Comparison of ENCODE assay signal across 9 cellular contexts in the genomic region with DNA sequence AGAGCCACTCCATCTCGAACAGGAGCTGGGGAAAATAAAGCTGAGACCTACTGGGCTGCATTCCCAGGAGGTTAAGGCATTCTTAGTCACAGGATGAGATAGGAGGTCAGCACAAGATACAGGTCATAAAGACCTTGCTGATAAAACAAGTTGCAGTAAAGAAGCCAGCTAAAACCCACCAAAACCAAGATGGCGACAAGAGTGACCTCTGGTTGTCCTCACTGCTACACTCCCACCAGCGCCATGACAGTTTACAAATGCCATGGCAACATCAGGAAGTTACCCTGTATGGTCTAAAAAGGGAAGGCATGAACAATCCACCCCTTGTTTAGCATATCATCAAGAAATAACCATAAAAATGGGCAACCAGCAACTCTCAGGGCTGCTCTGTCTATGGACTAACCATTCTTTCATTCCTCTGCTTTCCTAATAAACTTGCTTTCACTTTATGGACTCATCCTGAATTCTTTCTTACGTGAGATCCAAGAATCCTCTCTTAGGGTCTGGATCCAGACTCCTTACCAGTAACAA. TPM values are rescaled to one million over a fixed set of nuclear protein-coding genes. Genes with fewer than 3 reads are reported as not detected.
DNase-seq lines count a peak whose midpoint lies in the region; ATAC-seq, FAIRE-seq and TF ChIP-seq lines count a peak whose summit lies in the region.
"Not testable (repeated sequence)": the region's sequence is repeated elsewhere in the genome, so short reads cannot be mapped to it uniquely, and the experiment has no call there.
"Had no signal": no experiment of that assay in that cellular context is flagged by ENCODE, and none has a peak within 500 bp of the region (broad histone marks: within the 10 kb centered on the region; RNA-seq: fewer than 3 reads in every experiment).

No MANE protein-coding gene starts in this region.

- intact Hi-C loops in Caco-2 (cut with micrococcal nuclease; ENCODE audit: unreplicated experiment); posterior vena cava (cut with DNase I): not testable (repeated sequence)

- H3K27me3 ChIP-seq in Caco-2 (replicated peaks; ENCODE audit: control insufficient read depth, insufficient read depth, low read length); H9 (ENCODE audit: insufficient read depth, low read length); H1 (replicated peaks in 1 of 4; ENCODE audit: control insufficient read depth in 3 of 4, extremely low read depth in 1 of 4, insufficient read depth in 3 of 4, low read length in 3 of 4): not testable (repeated sequence)

- H3K9me3 Mint-ChIP-seq in Caco-2 (ENCODE audit: unreplicated experiment) = not testable (repeated sequence)
- peaks cover 17 to 22% of the 10 kb centered on the region in 2 experiments for H3K9me3 Mint-ChIP-seq in H9
- peaks cover 25% of the 10 kb centered on the region for H3K9me3 Mint-ChIP-seq in WTC11

- H3K27me3 Mint-ChIP-seq in Caco-2 (ENCODE audit: insufficient read depth, unreplicated experiment); H9 (ENCODE audit: low read depth); WTC11 (ENCODE audit: low read depth): not testable (repeated sequence)

- H3K36me3 Mint-ChIP-seq in Caco-2 (ENCODE audit: insufficient read depth, unreplicated experiment) (peaks cover 52% of the 10 kb centered on the region), H9 (ENCODE audit: insufficient read depth in 1 of 3, low read depth in 3 of 3) (peaks cover 51 to 56% (median 53%) of the 10 kb centered on the region in 3 experiments), WTC11 (peaks cover 56% of the 10 kb centered on the region)

- not testable (repeated sequence) for H4K91ac ChIP-seq in H9 (ENCODE audit: insufficient read length, low read depth, low read length); H1 (replicated peaks; ENCODE audit: insufficient read length, low read length)

- not testable (repeated sequence) for H3K27ac ChIP-seq in H9 (ENCODE audit: insufficient read length, low read depth, low read length); H1 (ENCODE audit: low read depth, low read length)

- not testable (repeated sequence) for H3K4me1 ChIP-seq in Caco-2; H9 (ENCODE audit: insufficient read depth, low read length); H1 (replicated peaks in 1 of 4; ENCODE audit: control insufficient read depth in 3 of 4, insufficient read depth in 4 of 4, low read length in 3 of 4)

- not testable (repeated sequence) for H3K9ac ChIP-seq in H9 (ENCODE audit: extremely low read depth, insufficient read length, low read length); H1 (replicated peaks in 1 of 4; ENCODE audit: extremely low read depth in 1 of 4, low read depth in 3 of 4, low read length in 3 of 4)

- not testable (repeated sequence) for H3K23me2 ChIP-seq in H9 (ENCODE audit: insufficient read length, low read depth, low read length, poor library complexity, severe bottlenecking); H1 (ENCODE audit: low read depth, low read length)

- CTCF ChIA-PET in Caco-2 (lab: Charles Lee) = interaction anchor here (1.2 kb wide), 1 partner anchor 188 kb away, joined by 3 read pairs; no protein-coding TSS in a partner anchor
- CTCF ChIA-PET in WTC11 (lab: Charles Lee) = not testable (repeated sequence)
- CTCF ChIA-PET in H1 (lab: Charles Lee; ENCODE audit: partially characterized antibody) = interaction anchor here (1.1 kb wide), 1 partner anchor 139 kb away, joined by 4 read pairs; no protein-coding TSS in a partner anchor

- FAIRE-seq in H1 (lab: Jason Lieb, UNC) = not testable (repeated sequence)

- not testable (repeated sequence) for H4K8ac ChIP-seq in H9 (replicated peaks; ENCODE audit: insufficient read length, low read depth, low read length); H1 (ENCODE audit: extremely low read depth, insufficient read depth, low read length)

- BruUV-seq in Caco-2 (replicated peaks; lab: Mats Ljungman, UMichigan) = not testable (repeated sequence)

- H3K36me3 ChIP-seq in Caco-2 (ENCODE audit: control insufficient read depth, insufficient read depth, low read length) = not testable (repeated sequence)
- peaks cover 18 to 41% (median 30%) of the 10 kb centered on the region in 4 experiments for H3K36me3 ChIP-seq in H1 (ENCODE audit: control insufficient read depth in 2 of 4, insufficient read depth in 4 of 4, low read length in 3 of 4)

- not testable (repeated sequence) for H3K18ac ChIP-seq in H9 (ENCODE audit: insufficient read length, low read depth, low read length); H1 (ENCODE audit: extremely low read depth, low read length)

- not testable (repeated sequence) for H2BK12ac ChIP-seq in H9 (ENCODE audit: insufficient read length, low read depth, low read length); H1 (ENCODE audit: low read depth, low read length)

- H3K4ac ChIP-seq in H9 (ENCODE audit: low read depth, low read length); H1 (replicated peaks; ENCODE audit: insufficient read length, low read depth, low read length): not testable (repeated sequence)

- not testable (repeated sequence) for H2BK120ac ChIP-seq in H9 (ENCODE audit: low read depth, low read length, poor library complexity, severe bottlenecking); H1 (replicated peaks; ENCODE audit: low read depth, low read length)

- not testable (repeated sequence) for H2BK5ac ChIP-seq in H9 (ENCODE audit: insufficient read length, low read length); H1 (ENCODE audit: low read depth, low read length)

- not testable (repeated sequence) for H2BK20ac ChIP-seq in H9 (ENCODE audit: low read depth, low read length, poor library complexity, severe bottlenecking); H1 (ENCODE audit: low read length)

- H4K5ac ChIP-seq in H9 (ENCODE audit: insufficient read length, low read depth, low read length); H1 (ENCODE audit: insufficient read length, low read depth, low read length): not testable (repeated sequence)

- H4K20me1 ChIP-seq in H9 (ENCODE audit: control insufficient read depth, insufficient read depth, insufficient read length); H1 (replicated peaks in 1 of 2; ENCODE audit: control insufficient read depth in 1 of 2, insufficient read depth in 2 of 2, low read length in 2 of 2): not testable (repeated sequence)

- not testable (repeated sequence) for H3K23ac ChIP-seq in H9 (ENCODE audit: insufficient read length, low read depth, low read length); H1 (ENCODE audit: insufficient read length)

- not testable (repeated sequence) for TF ChIP-seq CTCF in Caco-2 (IDR thresholded peaks at IDR 0.05; ENCODE audit: insufficient read depth in 1 of 2, low read depth in 1 of 2, low read length in 1 of 2, severe bottlenecking in 1 of 2, unreplicated experiment in 1 of 2); H9 (conservative IDR thresholded peaks at IDR 0.05); WTC11 (IDR thresholded peaks at IDR 0.05); H1 (IDR thresholded peaks at IDR 0.05; ENCODE audit: control extremely low read depth in 1 of 3, insufficient read depth in 1 of 3, low read depth in 1 of 3, low read length in 3 of 3)

- peaks cover 22% of the 10 kb centered on the region for H3K4me1 Mint-ChIP-seq in Caco-2 (ENCODE audit: low read depth, unreplicated experiment)
- not testable (repeated sequence) for H3K4me1 Mint-ChIP-seq in H9, WTC11

- TF ChIP-seq RAD21 in H1 (IDR thresholded peaks at IDR 0.05 in 1 of 2, conservative IDR thresholded peaks at IDR 0.05 in 1 of 2; ENCODE audit: low read depth in 2 of 2, low read length in 2 of 2) = not testable (repeated sequence)

- H3K27ac Mint-ChIP-seq in Caco-2 (ENCODE audit: unreplicated experiment) = peak overlapping the region; percentile 11
- H3K27ac Mint-ChIP-seq in H9 = peak overlapping the region in 2 of 3 experiments; percentile 51 to 73; a peak in 4 of 7 replicates
- H3K27ac Mint-ChIP-seq in WTC11 = peak overlapping the region; percentile 64

- TF ChIP-seq EP300 in H1 (IDR thresholded peaks at IDR 0.05; ENCODE audit: borderline replicate concordance in 1 of 2, low read depth in 2 of 2, low read length in 2 of 2) = not testable (repeated sequence)

- not testable (repeated sequence) for DNase-seq in Caco-2; H9; WTC11 (ENCODE audit: low spot score); H1 (ENCODE audit: low read depth in 1 of 2, low spot score in 2 of 2)
- DNase-seq in foreskin melanocyte (peak; percentile 53), mesenteric fat pad (ENCODE audit: low spot score) (peak; percentile 33), posterior vena cava (ENCODE audit: low spot score) (peak; percentile 3)

- not testable (repeated sequence) for H3K4me2 ChIP-seq in H9 (ENCODE audit: insufficient read depth, insufficient read length, low read length); H1 (ENCODE audit: insufficient read depth in 1 of 2, low read depth in 2 of 2, low read length in 2 of 2)

- not testable (repeated sequence) for H3K79me1 ChIP-seq in H9 (ENCODE audit: insufficient read depth, low read depth, low read length, poor library complexity, severe bottlenecking); H1 (ENCODE audit: low read depth, low read length)

- H3K4me3 ChIP-seq in Caco-2 (ENCODE audit: low read depth, low read length); H1 (ENCODE audit: extremely low read depth in 1 of 4, insufficient read depth in 2 of 4, low read depth in 3 of 4, low read length in 4 of 4): not testable (repeated sequence)

- not testable (repeated sequence) for ATAC-seq in WTC11

- H3K4me3 Mint-ChIP-seq in Caco-2 (ENCODE audit: unreplicated experiment); H9; WTC11: not testable (repeated sequence)

- not testable (repeated sequence) for H2AK5ac ChIP-seq in H9 (ENCODE audit: insufficient read length, low read length); H1 (ENCODE audit: low read depth, low read length)

- H3K14ac ChIP-seq in H9 (ENCODE audit: insufficient read depth, low read length); H1 (ENCODE audit: insufficient read length): not testable (repeated sequence)

- not testable (repeated sequence) for TF ChIP-seq POLR2A in H1 (IDR thresholded peaks at IDR 0.05; ENCODE audit: control extremely low read depth in 1 of 2, low read depth in 2 of 2, low read length in 2 of 2)

- WGBS in H9 (ENCODE audit: extremely low coverage, insufficient read length, low lambda C conversion rate) = no CpG with 5 or more reads among the region's 4 CpGs
- WGBS in H1 (ENCODE audit: extremely low coverage in 1 of 2, insufficient coverage in 1 of 2, insufficient read length in 1 of 2, insufficient replicate concordance in 2 of 2, low coverage in 1 of 2, low lambda C conversion rate in 2 of 2, missing lambda C conversion rate in 1 of 2), 2 experiments = 92% methylated on average over 4 of the region's 4 CpGs; no CpG with 5 or more reads in 1 of the 2 experiments

- not testable (repeated sequence) for H3T11ph ChIP-seq in H9 (ENCODE audit: low read length)

- H2BK15ac ChIP-seq in H9 (ENCODE audit: low read depth, low read length); H1 (ENCODE audit: low read length): not testable (repeated sequence)

- not testable (repeated sequence) for H2AFZ ChIP-seq in H9 (ENCODE audit: low read length); H1 (ENCODE audit: low read length)

- not testable (repeated sequence) for H3K56ac ChIP-seq in H9 (ENCODE audit: insufficient read length, low read depth, low read length); H1 (replicated peaks; ENCODE audit: insufficient read length, low read depth, low read length)

- not testable (repeated sequence) for H3K79me2 ChIP-seq in H9 (ENCODE audit: insufficient read depth, low read length); H1 (ENCODE audit: control insufficient read depth in 1 of 2, insufficient read depth in 2 of 2, low read length in 2 of 2)

- POLR2A ChIA-PET in Caco-2 (lab: Charles Lee); WTC11 (lab: Charles Lee): not testable (repeated sequence)
- POLR2A ChIA-PET in H1 (lab: Charles Lee; ENCODE audit: partially characterized antibody) = interaction anchor here (1.1 to 5.0 kb wide), 6 partner anchors 10 to 75 kb away, joined by 4 to 29 read pairs (median 4); partner anchors contain the start of genes ATP9A and SALL4

- H3K9me3 ChIP-seq in Caco-2 = peaks cover 16% of the 10 kb centered on the region
- not testable (repeated sequence) for H3K9me3 ChIP-seq in H9 (ENCODE audit: control insufficient read depth, low read depth, low read length); H1 (ENCODE audit: insufficient read depth in 2 of 2, low read depth in 1 of 2, low read length in 1 of 2)

RNA-seq across cellular contexts. Expression of gene ATP9A, which starts 10.1 kb away (rescaled TPM):
- total RNA-seq in Caco-2 (2022) = 102 and 104 TPM in 2 replicates
- 11.5 and 12.1 TPM in 2 replicates for total RNA-seq in H9 (2021)
- 5.0 to 5.4 TPM (median 5.0 TPM) in 3 replicates for total RNA-seq in WTC11 (2021)
- 6.4 and 7.7 TPM in 2 replicates for total RNA-seq in H1 (2021; fragmentation: NEBNext Ultra II Directional; extraction: Animal tissue kit (Norgen Biotek cat#: 25700))
- polyA plus RNA-seq in H1 (2011; rRNA removed) = 4.6 and 5.0 TPM in 2 replicates
- polyA plus RNA-seq in H1 (2011; cell fraction: cytosol; rRNA removed) = 4.6 TPM
- 6.1 TPM for polyA plus RNA-seq in H1 (2011; cell fraction: nucleus; rRNA removed)
- 5.0 to 6.7 TPM (median 5.6 TPM) in 4 replicates for polyA plus RNA-seq in H1 (2012, experiment 1 of 2)
- polyA plus RNA-seq in H1 (2012, experiment 2 of 2) = 0.60 TPM
- 4.0 TPM for polyA plus RNA-seq in H1 (2013, experiment 1 of 2)
- 4.1 TPM for polyA plus RNA-seq in H1 (2013, experiment 2 of 2)
- 14.9 and 20.6 TPM in 2 replicates for polyA minus RNA-seq in H1 (2011; rRNA and poly(A)+ RNA removed)
- 7.3 TPM for polyA minus RNA-seq in H1 (2011; cell fraction: cytosol; rRNA and poly(A)+ RNA removed)
- 8.1 TPM for polyA minus RNA-seq in H1 (2011; cell fraction: nucleus; rRNA and poly(A)+ RNA removed)
- total RNA-seq in mesenteric fat pad = 109 TPM
- 10 to 100 TPM; 36.6 to 61.2 TPM for total RNA-seq in posterior vena cava

RNA-seq across cellular contexts. Expression of gene SALL4, which starts 24.0 kb away (rescaled TPM):
- total RNA-seq in Caco-2 (2022) (75.8 and 84.5 TPM in 2 replicates), H9 (2021) (276 and 279 TPM in 2 replicates), WTC11 (2021) (156 to 204 TPM (median 203 TPM) in 3 replicates), mesenteric fat pad (0.16 TPM), posterior vena cava (under 1 TPM in 1 of 2 donors, not detected in 1; 0.19 TPM)
- 231 and 235 TPM in 2 replicates for total RNA-seq in H1 (2021; fragmentation: NEBNext Ultra II Directional; extraction: Animal tissue kit (Norgen Biotek cat#: 25700))
- polyA plus RNA-seq in H1 (2011; rRNA removed) = 108 and 112 TPM in 2 replicates
- 112 TPM for polyA plus RNA-seq in H1 (2011; cell fraction: cytosol; rRNA removed)
- polyA plus RNA-seq in H1 (2011; cell fraction: nucleus; rRNA removed) = 154 TPM
- 110 to 133 TPM (median 122 TPM) in 4 replicates for polyA plus RNA-seq in H1 (2012, experiment 1 of 2)
- 27.8 TPM for polyA plus RNA-seq in H1 (2012, experiment 2 of 2)
- polyA plus RNA-seq in H1 (2013, experiment 1 of 2) = 105 TPM
- 96.6 TPM for polyA plus RNA-seq in H1 (2013, experiment 2 of 2)
- polyA minus RNA-seq in H1 (2011; rRNA and poly(A)+ RNA removed) = 306 and 384 TPM in 2 replicates
- 215 TPM for polyA minus RNA-seq in H1 (2011; cell fraction: cytosol; rRNA and poly(A)+ RNA removed)
- polyA minus RNA-seq in H1 (2011; cell fraction: nucleus; rRNA and poly(A)+ RNA removed) = 147 TPM
- total RNA-seq: A172, B cell had no signal

Comparison
In these comparisons a context has a peak if more than half of its experiments do, and no peak if none do; other contexts are left out.
1. H3K27ac Mint-ChIP-seq: peak in every context shown above with its lines; median percentile 64 in WTC11; 62 in H9; 11 in Caco-2.
2. RNA of gene SALL4, which starts 24.0 kb away (total RNA-seq): 276 to 279 TPM in H9, 231 to 235 TPM in H1, 156 to 204 TPM in WTC11 and 75.8 to 84.5 TPM in Caco-2; 0.19 TPM in posterior vena cava and 0.16 TPM in mesenteric fat pad (single experiment); every median in the first group is over 10 times any median in the second.